14 cellular contexts compared by ENCODE assay signal in genomic region chr5:60487466-60487865, GRCh38.
DNase-seq lines count a peak whose midpoint lies in the region; ATAC-seq and TF ChIP-seq lines count a peak whose summit lies in the region.
"Had no signal": no experiment of that assay in that cellular context is flagged by ENCODE, and none has a peak within 500 bp of the region (broad histone marks: within the 10 kb centered on the region; RNA-seq: fewer than 3 reads in every experiment).

No MANE protein-coding gene starts in this region.

- no peaks in the 10 kb centered on the region for H3F3A ChIP-seq in neural progenitor cell (ENCODE audit: low read depth)

- H3K79me2 ChIP-seq in neural progenitor cell (ENCODE audit: low read depth) = no peaks in the 10 kb centered on the region

- no peaks in the 10 kb centered on the region for H3K27me3 Mint-ChIP-seq in neural progenitor cell (ENCODE audit: insufficient read depth, low read depth)
- H3K27me3 Mint-ChIP-seq: activated T-helper 17 cell treated with anti-CD3 and anti-CD28 coated beads, Interleukin-2, amount 50 U/mL, for 72 hours; IgD-negative memory B cell had no signal

- H3K27me3 ChIP-seq in BE2C (no peaks in the 10 kb centered on the region), neural progenitor cell (no peaks in the 10 kb centered on the region)

- H2AFZ ChIP-seq in neural progenitor cell (replicated peaks) = no peak overlapping the region

- ATAC-seq in GM19035 (IDR thresholded peaks at IDR 0.05; ENCODE audit: unreplicated experiment) = no peak
- ATAC-seq: activated T-helper 17 cell treated with anti-CD3 and anti-CD28 coated beads, Interleukin-2, amount 50 U/mL, for 72 hours; naive thymus-derived CD4-positive, alpha-beta T cell had no signal

- H3K27ac ChIP-seq in coronary artery (peak overlapping the region; percentile 30 to 39), neural progenitor cell (no peak overlapping the region)

- DNase-seq in BE2C = no peak
- DNase-seq in NCI-H1105 (lab: John Stamatoyannopoulos, UW) = peak; percentile 35
- DNase-seq in coronary artery (ENCODE audit: low spot score) = no peak
- DNase-seq in neural progenitor cell (ENCODE audit: low spot score) = no peak
- DNase-seq in SIG-M5 treated with dmso at 0.1 percent for 504 hours (lab: John Stamatoyannopoulos, UW; ENCODE audit: unreplicated experiment) = no peak
- no peak for DNase-seq in activated T-cell treated with anti-CD3 and anti-CD28 coated beads for 4 hours
- DNase-seq in NCI-H748 (lab: John Stamatoyannopoulos, UW; ENCODE audit: unreplicated experiment) = no peak
- DNase-seq: activated CD4-positive, alpha-beta T cell treated with anti-CD3 and anti-CD28 coated beads, Interleukin-2, amount 50 U/mL, for 1 hour; GDM1; naive thymus-derived CD4-positive, alpha-beta T cell; NCI-H1694 had no signal

- H3K36me3 Mint-ChIP-seq in neural progenitor cell = no peaks in the 10 kb centered on the region
- H3K36me3 Mint-ChIP-seq: IgD-negative memory B cell; naive thymus-derived CD4-positive, alpha-beta T cell had no signal

- TF ChIP-seq CTCF in BE2C (IDR thresholded peaks at IDR 0.05; ENCODE audit: low read depth, low read length) (no peak), coronary artery (IDR thresholded peaks at IDR 0.05) (no peak), neural progenitor cell (IDR thresholded peaks at IDR 0.05) (no peak)

- H3K27ac Mint-ChIP-seq in neural progenitor cell = peak overlapping the region; percentile 26
- H3K27ac Mint-ChIP-seq: activated T-helper 17 cell treated with anti-CD3 and anti-CD28 coated beads, Interleukin-2, amount 50 U/mL, for 72 hours; IgD-negative memory B cell; naive thymus-derived CD4-positive, alpha-beta T cell had no signal

- no peaks in the 10 kb centered on the region for H3K9me3 ChIP-seq in BE2C
- H3K9me3 ChIP-seq in neural progenitor cell (ENCODE audit: low read depth) = no peaks in the 10 kb centered on the region

- H3K36me3 ChIP-seq in BE2C (no peaks in the 10 kb centered on the region), neural progenitor cell (no peaks in the 10 kb centered on the region)

- H3K4me3 ChIP-seq in BE2C (ENCODE audit: low read depth, low read length) (peak overlapping the region; percentile 66), coronary artery (peak overlapping the region; percentile 58), neural progenitor cell (no peak overlapping the region)

- H3K4me1 Mint-ChIP-seq in neural progenitor cell = peaks cover 9% of the 10 kb centered on the region
- H3K4me1 Mint-ChIP-seq: activated T-helper 17 cell treated with anti-CD3 and anti-CD28 coated beads, Interleukin-2, amount 50 U/mL, for 72 hours; IgD-negative memory B cell; naive thymus-derived CD4-positive, alpha-beta T cell had no signal

- no peaks in the 10 kb centered on the region for H4K20me1 ChIP-seq in neural progenitor cell (ENCODE audit: low read depth)

- peaks cover 4% of the 10 kb centered on the region for H3K4me1 ChIP-seq in BE2C
- no peaks in the 10 kb centered on the region for H3K4me1 ChIP-seq in neural progenitor cell

- no peak overlapping the region for H3K9ac ChIP-seq in neural progenitor cell

- no peaks in the 10 kb centered on the region for H3K9me3 Mint-ChIP-seq in neural progenitor cell
- H3K9me3 Mint-ChIP-seq: activated T-helper 17 cell treated with anti-CD3 and anti-CD28 coated beads, Interleukin-2, amount 50 U/mL, for 72 hours; IgD-negative memory B cell; naive thymus-derived CD4-positive, alpha-beta T cell had no signal

- H3K4me2 ChIP-seq in neural progenitor cell = no peak overlapping the region

- H3K4me3 Mint-ChIP-seq in neural progenitor cell = no peak overlapping the region
- H3K4me3 Mint-ChIP-seq: activated T-helper 17 cell treated with anti-CD3 and anti-CD28 coated beads, Interleukin-2, amount 50 U/mL, for 72 hours; IgD-negative memory B cell; naive thymus-derived CD4-positive, alpha-beta T cell had no signal
